17 cellular contexts compared by ENCODE assay signal in genomic region chr19:34180709-34181108, GRCh38. TPM values are rescaled to one million over a fixed set of nuclear protein-coding genes. Genes with fewer than 3 reads are reported as not detected.
DNase-seq lines count a peak whose midpoint lies in the region; ATAC-seq, FAIRE-seq and TF ChIP-seq lines count a peak whose summit lies in the region.
"Had no signal": no experiment of that assay in that cellular context is flagged by ENCODE, and none has a peak within 500 bp of the region (broad histone marks: within the 10 kb centered on the region; RNA-seq: fewer than 3 reads in every experiment).

No MANE protein-coding gene starts in this region.

- H3K9me3 Mint-ChIP-seq in activated naive CD8-positive, alpha-beta T cell (ENCODE audit: low read depth): no peaks in the 10 kb centered on the region
- H3K9me3 Mint-ChIP-seq in activated naive CD8-positive, alpha-beta T cell treated with anti-CD3 and anti-CD28 coated beads for 36 hours: no peaks in the 10 kb centered on the region
- H3K9me3 Mint-ChIP-seq in WTC11 (no peaks in the 10 kb centered on the region), memory B cell (no peaks in the 10 kb centered on the region)
- no peaks in the 10 kb centered on the region for H3K9me3 Mint-ChIP-seq in stimulated activated naive B cell treated with anti-CD40 and anti-IgM and Interleukin-4, amounts not matched to agents 10 μg/mL and 1 μg/mL and 100 μg/mL, for 72 hours
- H3K9me3 Mint-ChIP-seq: activated T-cell treated with anti-CD3 and anti-CD28 coated beads, Interleukin-2, amount 50 U/mL, for 4 hours; GM23338 had no signal

- no peak for TF ChIP-seq POLR2A in H54 (IDR thresholded peaks at IDR 0.05; ENCODE audit: low read depth, low read length)

- no peak for TF ChIP-seq CTCF in WTC11 (IDR thresholded peaks at IDR 0.05)

- H3K4me3 Mint-ChIP-seq in activated naive CD8-positive, alpha-beta T cell: peak overlapping the region; percentile 28
- no peak overlapping the region for H3K4me3 Mint-ChIP-seq in activated naive CD8-positive, alpha-beta T cell treated with anti-CD3 and anti-CD28 coated beads for 36 hours
- no peak overlapping the region for H3K4me3 Mint-ChIP-seq in WTC11
- peak overlapping the region; percentile 45 for H3K4me3 Mint-ChIP-seq in memory B cell
- H3K4me3 Mint-ChIP-seq in stimulated activated naive B cell treated with anti-CD40 and anti-IgM and Interleukin-4, amounts not matched to agents 10 μg/mL and 1 μg/mL and 100 μg/mL, for 72 hours: no peak overlapping the region
- H3K4me3 Mint-ChIP-seq: activated T-cell treated with anti-CD3 and anti-CD28 coated beads, Interleukin-2, amount 50 U/mL, for 4 hours; GM23338 had no signal

- no peaks in the 10 kb centered on the region for H3K27me3 Mint-ChIP-seq in activated naive CD8-positive, alpha-beta T cell
- H3K27me3 Mint-ChIP-seq in activated naive CD8-positive, alpha-beta T cell treated with anti-CD3 and anti-CD28 coated beads for 36 hours: no peaks in the 10 kb centered on the region
- H3K27me3 Mint-ChIP-seq in WTC11 (ENCODE audit: low read depth) (no peaks in the 10 kb centered on the region), memory B cell (no peaks in the 10 kb centered on the region)
- H3K27me3 Mint-ChIP-seq in stimulated activated naive B cell treated with anti-CD40 and anti-IgM and Interleukin-4, amounts not matched to agents 10 μg/mL and 1 μg/mL and 100 μg/mL, for 72 hours: no peaks in the 10 kb centered on the region

- peaks cover 85% of the 10 kb centered on the region for H3K4me1 Mint-ChIP-seq in activated naive CD8-positive, alpha-beta T cell (ENCODE audit: low read depth)
- H3K4me1 Mint-ChIP-seq in activated naive CD8-positive, alpha-beta T cell treated with anti-CD3 and anti-CD28 coated beads for 36 hours: peaks cover 74% of the 10 kb centered on the region
- H3K4me1 Mint-ChIP-seq in WTC11 (peaks cover 66% of the 10 kb centered on the region), memory B cell (peaks cover 41% of the 10 kb centered on the region)
- peaks cover 36 to 74% of the 10 kb centered on the region in 2 donors for H3K4me1 Mint-ChIP-seq in stimulated activated naive B cell treated with anti-CD40 and anti-IgM and Interleukin-4, amounts not matched to agents 10 μg/mL and 1 μg/mL and 100 μg/mL, for 72 hours

- peak overlapping the region; percentile 30 for H3K27ac Mint-ChIP-seq in activated naive CD8-positive, alpha-beta T cell
- no peak overlapping the region for H3K27ac Mint-ChIP-seq in activated naive CD8-positive, alpha-beta T cell treated with anti-CD3 and anti-CD28 coated beads for 36 hours
- H3K27ac Mint-ChIP-seq in WTC11 (peak overlapping the region; percentile 23), memory B cell (peak overlapping the region; percentile 63)
- peak overlapping the region; percentile 7 for H3K27ac Mint-ChIP-seq in stimulated activated naive B cell treated with anti-CD40 and anti-IgM and Interleukin-4, amounts not matched to agents 10 μg/mL and 1 μg/mL and 100 μg/mL, for 72 hours
- H3K27ac Mint-ChIP-seq: GM23338 had no signal

- DNase-seq in activated naive CD8-positive, alpha-beta T cell treated with anti-CD3 and anti-CD28 coated beads for 36 hours: no peak
- DNase-seq in WTC11 (ENCODE audit: low spot score) (no peak), memory B cell (ENCODE audit: low spot score in 2 of 2) (no peak), H54 (ENCODE audit: insufficient read length, low spot score) (no peak), DMS153 treated with DMSO at 0.1 percent for 48 hours (lab: John Stamatoyannopoulos, UW; ENCODE audit: unreplicated experiment) (no peak)
- DNase-seq in stimulated activated naive B cell treated with anti-CD40 and anti-IgM and Interleukin-4, amounts not matched to agents 10 μg/mL and 1 μg/mL and 100 μg/mL, for 72 hours: no peak
- DNase-seq: activated T-cell treated with anti-CD3 and anti-CD28 coated beads, Interleukin-2, amount 50 U/mL, for 4 hours; central memory CD4-positive, alpha-beta T cell; effector CD4-positive, alpha-beta T cell; NCI-H187; NCI-H446; NK-92 treated with Interleukin-12 subunit alpha and Interleukin-12 subunit beta, amount 100 ng/mL, for 24 hours; stimulated activated CD4-positive, alpha-beta T cell treated with anti-CD3 and anti-CD28 coated beads, Interleukin-12 subunit alpha, Interleukin-12 subunit beta, amount 100 ng/mL, for 4 hours; tibial artery had no signal

- CTCF ChIA-PET in WTC11 (lab: Charles Lee): no interaction called here

- ATAC-seq in WTC11 (no peak), memory B cell (ENCODE audit: low read depth) (no peak), HG02840 (IDR thresholded peaks at IDR 0.05; ENCODE audit: low FRiP score, unreplicated experiment) (no peak)
- no peak for ATAC-seq in stimulated activated naive B cell treated with anti-CD40 and anti-IgM and Interleukin-4, amounts not matched to agents 10 μg/mL and 1 μg/mL and 100 μg/mL, for 72 hours (replicated peaks)
- ATAC-seq: activated T-cell treated with anti-CD3 and anti-CD28 coated beads, Interleukin-2, amount 50 U/mL, for 4 hours; GM23338 had no signal

- POLR2A ChIA-PET in WTC11 (lab: Charles Lee): no interaction called here

- FAIRE-seq in H54 (lab: Jason Lieb, UNC): no peak

- H3K36me3 Mint-ChIP-seq in activated naive CD8-positive, alpha-beta T cell: peaks cover 5% of the 10 kb centered on the region
- peaks cover 23% of the 10 kb centered on the region for H3K36me3 Mint-ChIP-seq in activated naive CD8-positive, alpha-beta T cell treated with anti-CD3 and anti-CD28 coated beads for 36 hours
- H3K36me3 Mint-ChIP-seq in WTC11 (no peaks in the 10 kb centered on the region), memory B cell (peaks cover 27% of the 10 kb centered on the region)
- peaks cover 22 to 34% of the 10 kb centered on the region in 2 donors for H3K36me3 Mint-ChIP-seq in stimulated activated naive B cell treated with anti-CD40 and anti-IgM and Interleukin-4, amounts not matched to agents 10 μg/mL and 1 μg/mL and 100 μg/mL, for 72 hours

TF ChIP-seq in WTC11, 78 proteins besides CTCF, POLR2A, EP300 and RAD21:
- TF ChIP-seq, protein P1, sequence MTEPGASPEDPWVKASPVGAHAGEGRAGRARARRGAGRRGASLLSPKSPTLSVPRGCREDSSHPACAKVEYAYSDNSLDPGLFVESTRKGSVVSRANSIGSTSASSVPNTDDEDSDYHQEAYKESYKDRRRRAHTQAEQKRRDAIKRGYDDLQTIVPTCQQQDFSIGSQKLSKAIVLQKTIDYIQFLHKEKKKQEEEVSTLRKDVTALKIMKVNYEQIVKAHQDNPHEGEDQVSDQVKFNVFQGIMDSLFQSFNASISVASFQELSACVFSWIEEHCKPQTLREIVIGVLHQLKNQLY (CRISPR knock-in tag; IDR thresholded peaks at IDR 0.05): no peak
- TF ChIP-seq TP53 (CRISPR knock-in tag; IDR thresholded peaks at IDR 0.05) (no peak), GABPB1 (CRISPR knock-in tag; IDR thresholded peaks at IDR 0.05) (no peak), KAT7 (CRISPR knock-in tag; IDR thresholded peaks at IDR 0.05; ENCODE audit: borderline replicate concordance) (no peak), ZNF219 (CRISPR knock-in tag; IDR thresholded peaks at IDR 0.05; ENCODE audit: borderline replicate concordance) (no peak)
- TF ChIP-seq, protein P2, sequence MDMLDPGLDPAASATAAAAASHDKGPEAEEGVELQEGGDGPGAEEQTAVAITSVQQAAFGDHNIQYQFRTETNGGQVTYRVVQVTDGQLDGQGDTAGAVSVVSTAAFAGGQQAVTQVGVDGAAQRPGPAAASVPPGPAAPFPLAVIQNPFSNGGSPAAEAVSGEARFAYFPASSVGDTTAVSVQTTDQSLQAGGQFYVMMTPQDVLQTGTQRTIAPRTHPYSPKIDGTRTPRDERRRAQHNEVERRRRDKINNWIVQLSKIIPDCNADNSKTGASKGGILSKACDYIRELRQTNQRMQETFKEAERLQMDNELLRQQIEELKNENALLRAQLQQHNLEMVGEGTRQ (CRISPR knock-in tag; IDR thresholded peaks at IDR 0.05): no peak

RNA-seq across cellular contexts. Expression of gene LSM14A, which starts 8.4 kb away (rescaled TPM):
- total RNA-seq in activated naive CD8-positive, alpha-beta T cell treated with anti-CD3 and anti-CD28 coated beads for 36 hours: 100 to 1,000 TPM; 102 to 118 TPM
- total RNA-seq in WTC11 (2021): 161 to 178 TPM (median 173 TPM) in 3 replicates

Comparison
In these comparisons a context has a peak if more than half of its experiments do, and no peak if none do; other contexts are left out.
1. H3K4me3 Mint-ChIP-seq: peak in activated naive CD8-positive, alpha-beta T cell (single experiment) and memory B cell (single experiment); none in activated naive CD8-positive, alpha-beta T cell treated with anti-CD3 and anti-CD28 coated beads for 36 hours (single experiment), WTC11 (single experiment) and stimulated activated naive B cell treated with anti-CD40 and anti-IgM and Interleukin-4, amounts not matched to agents 10 μg/mL and 1 μg/mL and 100 μg/mL, for 72 hours (0 of 2).